In the genomic region with DNA sequence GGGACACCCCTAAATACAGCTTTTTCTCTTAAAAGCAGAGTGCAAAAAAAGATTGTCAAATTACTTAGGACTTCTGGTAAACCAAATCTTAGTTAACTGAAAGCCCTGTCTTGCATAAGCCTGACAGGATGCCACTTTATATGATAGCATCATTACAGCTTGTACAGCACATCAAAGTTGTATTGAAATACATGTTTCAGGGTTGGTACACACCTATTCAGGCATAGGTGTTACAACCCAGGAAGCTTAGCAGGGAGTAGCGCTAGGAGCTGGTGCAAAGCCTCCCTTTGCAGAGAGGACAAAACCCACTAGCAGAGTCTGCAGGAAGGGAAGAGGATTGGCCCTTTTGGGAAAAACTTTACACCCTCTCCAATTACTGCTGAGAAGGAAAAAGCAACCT, we compare ENCODE assay signal across 13 cellular contexts.
DNase-seq lines count a peak whose midpoint lies in the region; ATAC-seq and TF ChIP-seq lines count a peak whose summit lies in the region.
"Had no signal": no experiment of that assay in that cellular context is flagged by ENCODE, and none has a peak within 500 bp of the region (broad histone marks: within the 10 kb centered on the region; RNA-seq: fewer than 3 reads in every experiment).

No MANE protein-coding gene starts in this region.

- CTCF ChIA-PET in activated CD8-positive, alpha-beta T cell treated with anti-CD3 and anti-CD28 coated beads for 36 hours (lab: Charles Lee): interaction anchor here (0.8 to 5.8 kb wide), 19 partner anchors 8 to 171 kb away, joined by 3 to 44 read pairs (median 6); no protein-coding TSS in a partner anchor

- H3K36me3 Mint-ChIP-seq in activated CD8-positive, alpha-beta T cell treated with anti-CD3 and anti-CD28 coated beads for 36 hours (ENCODE audit: low read depth): no peaks in the 10 kb centered on the region

- peaks cover 10 to 94% (median 60%) of the 10 kb centered on the region in 9 donors for H3K4me1 ChIP-seq in heart right ventricle
- H3K4me1 ChIP-seq in lower lobe of right lung: peaks cover 74% of the 10 kb centered on the region
- H3K4me1 ChIP-seq in upper lobe of left lung: peaks cover 62 to 79% (median 66%) of the 10 kb centered on the region in 4 donors

- no peak for ATAC-seq in heart right ventricle
- ATAC-seq in activated CD8-positive, alpha-beta T cell treated with anti-CD3 and anti-CD28 coated beads for 36 hours: peak; percentile 45
- peak in 1 of 2 donors; percentile 25 for ATAC-seq in lower lobe of right lung
- no peak for ATAC-seq in upper lobe of left lung (ENCODE audit: low FRiP score in 2 of 2)
- no peak for ATAC-seq in GM19324 (IDR thresholded peaks at IDR 0.05; ENCODE audit: low FRiP score, unreplicated experiment)
- no peak for ATAC-seq in left lobe of liver
- no peak for ATAC-seq in GM21717 (IDR thresholded peaks at IDR 0.05; ENCODE audit: unreplicated experiment)

- H3K27me3 ChIP-seq in heart right ventricle (no peaks in the 10 kb centered on the region), lower lobe of right lung (ENCODE audit: low read depth) (no peaks in the 10 kb centered on the region), upper lobe of left lung (no peaks in the 10 kb centered on the region)

- intact Hi-C loops in heart right ventricle (cut with DNase I): loop anchor here in 2 of 10 donors (5.0 to 10.0 kb wide), 2 partner anchors 57 to 60 kb away; no protein-coding TSS in a partner anchor
- intact Hi-C loops in cardiac septum (cut with DNase I): no loop called here
- intact Hi-C loops in activated CD8-positive, alpha-beta T cell treated with anti-CD3 and anti-CD28 coated beads for 36 hours (cut with micrococcal nuclease): loop anchor here (1.0 to 5.0 kb wide), 4 partner anchors 8 to 162 kb away; no protein-coding TSS in a partner anchor
- intact Hi-C loops in lower lobe of right lung (cut with DNase I): no loop called here

- TF ChIP-seq POLR2A in upper lobe of left lung (IDR thresholded peaks at IDR 0.05): no peak

- H3K27me3 Mint-ChIP-seq in activated CD8-positive, alpha-beta T cell treated with anti-CD3 and anti-CD28 coated beads for 36 hours: no peaks in the 10 kb centered on the region

- H3K27ac ChIP-seq in heart right ventricle: peak overlapping the region in 7 of 10 donors; percentile 37 to 91 (median 46)
- peak overlapping the region; percentile 54 for H3K27ac ChIP-seq in lower lobe of right lung
- H3K27ac ChIP-seq in upper lobe of left lung: peak overlapping the region; percentile 16 to 73 (median 52)

- DNase-seq in heart right ventricle: no peak
- DNase-seq in cardiac septum (ENCODE audit: low spot score): no peak
- no peak for DNase-seq in activated CD8-positive, alpha-beta T cell treated with anti-CD3 and anti-CD28 coated beads for 36 hours
- no peak for DNase-seq in lower lobe of right lung
- no peak for DNase-seq in upper lobe of left lung
- no peak for DNase-seq in left lobe of liver (ENCODE audit: low spot score)
- DNase-seq: cerebellar nuclear complex; islet precursor cell; NCI-H524 treated with DMSO at 0.1 percent for 48 hours; stimulated activated naive CD4-positive, alpha-beta T cell treated with Interleukin-2 at 50 U/mL for 16 hours had no signal

- 89 to 90% methylated on average over 1 of the region's 1 CpG for WGBS in heart right ventricle, 2 donors
- 75 to 80% methylated on average over 1 of the region's 1 CpG for WGBS in upper lobe of left lung, 2 donors

- H3K4me3 ChIP-seq in heart right ventricle (no peak overlapping the region), lower lobe of right lung (no peak overlapping the region), upper lobe of left lung (no peak overlapping the region)
- H3K4me3 ChIP-seq: HAP-1 had no signal

- peaks cover 1% of the 10 kb centered on the region for H3K9me3 Mint-ChIP-seq in activated CD8-positive, alpha-beta T cell treated with anti-CD3 and anti-CD28 coated beads for 36 hours

- H3K9me3 ChIP-seq in heart right ventricle: no peaks in the 10 kb centered on the region
- H3K9me3 ChIP-seq in lower lobe of right lung: no peaks in the 10 kb centered on the region
- no peaks in the 10 kb centered on the region for H3K9me3 ChIP-seq in upper lobe of left lung
- H3K9me3 ChIP-seq: HAP-1 had no signal

- H3K4me1 Mint-ChIP-seq in activated CD8-positive, alpha-beta T cell treated with anti-CD3 and anti-CD28 coated beads for 36 hours (ENCODE audit: low read depth): peaks cover 88% of the 10 kb centered on the region

- TF ChIP-seq CTCF in heart right ventricle (IDR thresholded peaks at IDR 0.05) (no peak), lower lobe of right lung (IDR thresholded peaks at IDR 0.05) (no peak), upper lobe of left lung (IDR thresholded peaks at IDR 0.05) (no peak)
- TF ChIP-seq CTCF in activated CD8-positive, alpha-beta T cell treated with anti-CD3 and anti-CD28 coated beads for 36 hours (IDR thresholded peaks at IDR 0.05): no peak

- H3K36me3 ChIP-seq in heart right ventricle: no peaks in the 10 kb centered on the region
- H3K36me3 ChIP-seq in lower lobe of right lung: no peaks in the 10 kb centered on the region
- H3K36me3 ChIP-seq in upper lobe of left lung: no peaks in the 10 kb centered on the region
- H3K36me3 ChIP-seq: HAP-1 had no signal

- no peak for TF ChIP-seq EP300 in upper lobe of left lung (IDR thresholded peaks at IDR 0.05)

- POLR2A ChIA-PET in activated CD8-positive, alpha-beta T cell treated with anti-CD3 and anti-CD28 coated beads for 36 hours (lab: Charles Lee): interaction anchor here (1.1 to 3.6 kb wide), 9 partner anchors 11 to 87 kb away, joined by 3 to 23 read pairs (median 4); no protein-coding TSS in a partner anchor

- H3K27ac Mint-ChIP-seq in activated CD8-positive, alpha-beta T cell treated with anti-CD3 and anti-CD28 coated beads for 36 hours: peak overlapping the region; percentile 87

- peak overlapping the region; percentile 16 for H3K4me3 Mint-ChIP-seq in activated CD8-positive, alpha-beta T cell treated with anti-CD3 and anti-CD28 coated beads for 36 hours
